In the genomic region with DNA sequence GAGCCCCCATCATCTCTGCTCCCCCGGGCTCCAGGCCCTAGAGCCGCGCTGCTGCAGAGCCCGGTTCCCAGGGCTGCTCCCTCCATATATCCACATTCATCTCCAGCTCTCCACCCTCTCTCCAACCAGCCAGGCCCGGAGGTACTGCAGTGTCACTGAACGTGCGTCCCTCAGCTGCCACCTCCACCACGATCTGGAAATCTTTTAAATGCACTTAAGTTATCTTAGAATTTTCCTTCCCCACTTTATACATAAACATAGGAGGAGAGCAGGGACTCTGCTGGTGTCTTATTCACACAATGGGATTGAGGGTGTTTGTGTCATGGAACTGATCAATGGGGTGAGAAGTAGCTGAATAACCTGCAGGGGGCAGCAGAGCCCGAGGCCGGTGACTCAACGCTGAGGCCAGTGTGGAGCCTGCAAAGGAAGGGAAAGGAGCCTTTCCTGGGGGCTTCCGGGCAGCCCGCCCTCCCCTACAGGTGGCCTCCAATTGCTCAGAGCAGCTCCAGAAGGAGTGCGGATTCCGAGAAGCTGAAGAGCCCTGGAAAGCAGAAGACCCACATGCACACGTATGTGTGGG, we compare ENCODE assay signal across 8 cellular contexts. TPM values are rescaled to one million over a fixed set of nuclear protein-coding genes. Genes with fewer than 3 reads are reported as not detected.
A peak's percentile ranks its signal among the peaks of the same experiment; 100 is the strongest.
DNase-seq lines count a peak whose midpoint lies in the region; TF ChIP-seq lines count a peak whose summit lies in the region.
"Not testable (repeated sequence)": the region's sequence is repeated elsewhere in the genome, so short reads cannot be mapped to it uniquely, and the experiment has no call there.

No MANE protein-coding gene starts in this region.

- H3K9me3 ChIP-seq in CD4-positive, alpha-beta memory T cell (ENCODE audit: control insufficient read depth in 1 of 2, low read length in 2 of 2); SJCRH30 (replicated peaks); adipocyte (ENCODE audit: control insufficient read depth, low read length): not testable (repeated sequence)

- intact Hi-C loops in CD4-positive, alpha-beta memory T cell (cut with micrococcal nuclease) = loop anchor here (2.0 kb wide), 3 partner anchors 43 to 179 kb away; a partner anchor contains a TSS
- intact Hi-C loops in activated CD4-positive, alpha-beta memory T cell treated with anti-CD3 and anti-CD28 coated beads for 36 hours (cut with micrococcal nuclease) = loop anchor here (2.0 to 5.0 kb wide), 3 partner anchors 43 to 108 kb away; a partner anchor contains a TSS
- intact Hi-C loops in head of caudate nucleus (cut with DNase I) = not testable (repeated sequence)

- H3K27me3 Mint-ChIP-seq in CD4-positive, alpha-beta memory T cell; activated CD4-positive, alpha-beta memory T cell treated with anti-CD3 and anti-CD28 coated beads for 36 hours: not testable (repeated sequence)
- peaks cover 18% of the 10 kb centered on the region for H3K27me3 Mint-ChIP-seq in nephron progenitor cell (ENCODE audit: low read depth, poor library complexity)

- H3K27me3 ChIP-seq in CD4-positive, alpha-beta memory T cell (ENCODE audit: insufficient read depth, low read length); SJCRH30: not testable (repeated sequence)
- H3K27me3 ChIP-seq in adipocyte (replicated peaks; ENCODE audit: control insufficient read depth, insufficient read depth, low read length) = peaks cover 15% of the 10 kb centered on the region

- H3K36me3 ChIP-seq in CD4-positive, alpha-beta memory T cell (ENCODE audit: insufficient read depth, low read length); SJCRH30; adipocyte (ENCODE audit: control insufficient read depth, insufficient read depth, low read length, severe bottlenecking): not testable (repeated sequence)

- H3K27ac Mint-ChIP-seq in CD4-positive, alpha-beta memory T cell = peak overlapping the region in 2 of 7 donors; percentile 68 to 79
- not testable (repeated sequence) for H3K27ac Mint-ChIP-seq in activated CD4-positive, alpha-beta memory T cell treated with anti-CD3 and anti-CD28 coated beads for 36 hours; nephron progenitor cell

- not testable (repeated sequence) for H3K4me1 Mint-ChIP-seq in CD4-positive, alpha-beta memory T cell; activated CD4-positive, alpha-beta memory T cell treated with anti-CD3 and anti-CD28 coated beads for 36 hours (ENCODE audit: low read depth); nephron progenitor cell

- H3K4me3 Mint-ChIP-seq in CD4-positive, alpha-beta memory T cell; activated CD4-positive, alpha-beta memory T cell treated with anti-CD3 and anti-CD28 coated beads for 36 hours; nephron progenitor cell: not testable (repeated sequence)

- H3K4me1 ChIP-seq in CD4-positive, alpha-beta memory T cell (ENCODE audit: insufficient read depth, low read length); SJCRH30; adipocyte (ENCODE audit: control insufficient read depth, insufficient read depth, low read length): not testable (repeated sequence)

- H3K9me3 Mint-ChIP-seq in CD4-positive, alpha-beta memory T cell; activated CD4-positive, alpha-beta memory T cell treated with anti-CD3 and anti-CD28 coated beads for 36 hours: not testable (repeated sequence)
- peaks cover 19% of the 10 kb centered on the region for H3K9me3 Mint-ChIP-seq in nephron progenitor cell

- not testable (repeated sequence) for H3K36me3 Mint-ChIP-seq in CD4-positive, alpha-beta memory T cell; activated CD4-positive, alpha-beta memory T cell treated with anti-CD3 and anti-CD28 coated beads for 36 hours; nephron progenitor cell (ENCODE audit: low read depth)

- peak in 4 of 5 donors; percentile 15 to 43 (median 26) for DNase-seq in CD4-positive, alpha-beta memory T cell
- peak; percentile 19 for DNase-seq in Jurkat, Clone E6-1 (ENCODE audit: low read depth, low spot score)
- DNase-seq in SJCRH30 = peak; percentile 53 to 78
- DNase-seq in activated CD4-positive, alpha-beta memory T cell treated with anti-CD3 and anti-CD28 coated beads for 36 hours = peak; percentile 65
- DNase-seq in adipocyte (ENCODE audit: low read depth) = peak; percentile 35
- peak in 33 of 42 donors; percentile 6 to 71 (median 40) for DNase-seq in head of caudate nucleus
- peak; percentile 54 for DNase-seq in nephron progenitor cell
- DNase-seq in stimulated activated CD8-positive, alpha-beta memory T cell treated with anti-CD3 and anti-CD28 coated beads, Interleukin-12 subunit alpha, Interleukin-12 subunit beta, amount 100 ng/mL, for 1 hour (ENCODE audit: low read depth) = peak; percentile 19

- not testable (repeated sequence) for H3K4me3 ChIP-seq in CD4-positive, alpha-beta memory T cell (ENCODE audit: low read length in 2 of 2); Jurkat, Clone E6-1 (ENCODE audit: low read length); SJCRH30; adipocyte (ENCODE audit: low read length)

- H3K9ac ChIP-seq in adipocyte (ENCODE audit: low read length) = not testable (repeated sequence)

- POLR2A ChIA-PET in CD4-positive, alpha-beta memory T cell (lab: Charles Lee; ENCODE audit: partially characterized antibody) = interaction anchor here (1.7 kb wide), 1 partner anchor 108 kb away, joined by 5 read pairs; no protein-coding TSS in a partner anchor
- POLR2A ChIA-PET in activated CD4-positive, alpha-beta memory T cell treated with anti-CD3 and anti-CD28 coated beads for 36 hours (lab: Charles Lee) = not testable (repeated sequence)

- CTCF ChIA-PET in CD4-positive, alpha-beta memory T cell (lab: Charles Lee; ENCODE audit: partially characterized antibody) = interaction anchor here (0.8 to 9.4 kb wide), 13 partner anchors 9 to 264 kb away, joined by 3 to 94 read pairs (median 4); a partner anchor contains a TSS
- CTCF ChIA-PET in activated CD4-positive, alpha-beta memory T cell treated with anti-CD3 and anti-CD28 coated beads for 36 hours (lab: Charles Lee) = interaction anchor here (0.6 to 7.5 kb wide), 17 partner anchors 9 to 260 kb away, joined by 3 to 42 read pairs (median 4); a partner anchor contains a TSS

- not testable (repeated sequence) for H3K27ac ChIP-seq in CD4-positive, alpha-beta memory T cell (ENCODE audit: low read depth, low read length); SJCRH30

- TF ChIP-seq CTCF in nephron progenitor cell (IDR thresholded peaks at IDR 0.05) = peak; percentile 35

RNA-seq across cellular contexts. Expression of a gene that starts 7.8 kb away (rescaled TPM):
- 1 to 10 TPM; 7.5 to 8.5 TPM for total RNA-seq in CD4-positive, alpha-beta memory T cell
- 1 to 10 TPM in 1 of 2 donors, under 1 TPM in 1; 0.57 to 3.1 TPM for polyA plus RNA-seq in CD4-positive, alpha-beta memory T cell
- 1.8 TPM for polyA plus RNA-seq in Jurkat, Clone E6-1 (2012; ENCODE audit: insufficient read depth, insufficient read length)
- total RNA-seq in SJCRH30 (2014; rRNA removed; shearing (Covaris generic)) = 9.6 and 10.6 TPM in 2 replicates
- total RNA-seq in activated CD4-positive, alpha-beta memory T cell treated with anti-CD3 and anti-CD28 coated beads for 36 hours = 1 to 10 TPM in 1 of 2 experiments, under 1 TPM in 1; 0.94 to 1.5 TPM

RNA-seq across cellular contexts. Expression of a gene that starts 31.3 kb away (rescaled TPM):
- total RNA-seq in CD4-positive, alpha-beta memory T cell = 10 to 100 TPM; 16.9 to 17.7 TPM
- polyA plus RNA-seq in CD4-positive, alpha-beta memory T cell = 1 to 10 TPM in 1 of 2 donors, under 1 TPM in 1; 0.72 to 5.6 TPM
- polyA plus RNA-seq in Jurkat, Clone E6-1 (2012; ENCODE audit: insufficient read depth, insufficient read length) = not detected
- 15.5 and 16.3 TPM in 2 replicates for total RNA-seq in SJCRH30 (2014; rRNA removed; shearing (Covaris generic))
- 1 to 10 TPM; 4.8 to 5.6 TPM for total RNA-seq in activated CD4-positive, alpha-beta memory T cell treated with anti-CD3 and anti-CD28 coated beads for 36 hours

RNA-seq across cellular contexts. Expression of a gene that starts 45.1 kb away (rescaled TPM):
- total RNA-seq in CD4-positive, alpha-beta memory T cell = 10 to 100 TPM; 24.9 to 25.6 TPM
- polyA plus RNA-seq in CD4-positive, alpha-beta memory T cell = 1 to 10 TPM; 3.2 to 5.6 TPM
- 9.4 TPM for polyA plus RNA-seq in Jurkat, Clone E6-1 (2012; ENCODE audit: insufficient read depth, insufficient read length)
- total RNA-seq in SJCRH30 (2014; rRNA removed; shearing (Covaris generic)) = 16.2 and 19.6 TPM in 2 replicates
- total RNA-seq in activated CD4-positive, alpha-beta memory T cell treated with anti-CD3 and anti-CD28 coated beads for 36 hours = 10 to 100 TPM; 12.9 to 13.0 TPM
